In genomic region chr18:5066380-5066977, GRCh38 we compare ENCODE assay signal across 11 cellular contexts.
DNase-seq lines count a peak whose midpoint lies in the region; ATAC-seq, FAIRE-seq and TF ChIP-seq lines count a peak whose summit lies in the region.
"Had no signal": no experiment of that assay in that cellular context is flagged by ENCODE, and none has a peak within 500 bp of the region (broad histone marks: within the 10 kb centered on the region; RNA-seq: fewer than 3 reads in every experiment).

No MANE protein-coding gene starts in this region.

- H3K4me1 Mint-ChIP-seq in endothelial cell (ENCODE audit: unreplicated experiment): no peaks in the 10 kb centered on the region
- H3K4me1 Mint-ChIP-seq in CD8-positive, alpha-beta T cell (ENCODE audit: low read depth): no peaks in the 10 kb centered on the region
- H3K4me1 Mint-ChIP-seq: activated T-helper 17 cell treated with anti-CD3 and anti-CD28 coated beads, Interleukin-2, amount 50 U/mL, for 72 hours had no signal

- CTCF ChIA-PET in CD8-positive, alpha-beta T cell (lab: Charles Lee): interaction anchor here (1.4 to 3.2 kb wide), 2 partner anchors 171 to 960 kb away, joined by 3 to 9 read pairs; no protein-coding TSS in a partner anchor

- H3K9me2 ChIP-seq in MM.1S (replicated peaks; ENCODE audit: insufficient read depth, low read length): no peaks in the 10 kb centered on the region

- TF ChIP-seq POLR2A in GM12891 (IDR thresholded peaks at IDR 0.05; ENCODE audit: low read depth, low read length): no peak

- H3K4me2 ChIP-seq in MM.1S (ENCODE audit: low read depth, low read length): no peak overlapping the region

- no peaks in the 10 kb centered on the region for H3K79me2 ChIP-seq in MM.1S (ENCODE audit: low read length)

- no peaks in the 10 kb centered on the region for H4K20me1 ChIP-seq in MM.1S (ENCODE audit: insufficient read depth, low read length)

- H3K36me3 ChIP-seq in MM.1S (replicated peaks; ENCODE audit: insufficient read depth, low read length): no peaks in the 10 kb centered on the region
- H3K36me3 ChIP-seq in CD8-positive, alpha-beta T cell (ENCODE audit: insufficient read depth, low read length): no peaks in the 10 kb centered on the region

- no peaks in the 10 kb centered on the region for H3K27me3 ChIP-seq in MM.1S (replicated peaks; ENCODE audit: insufficient read depth, low read length)
- no peaks in the 10 kb centered on the region for H3K27me3 ChIP-seq in CD8-positive, alpha-beta T cell (ENCODE audit: insufficient read depth, low read length)

- H3K4me3 ChIP-seq in MM.1S (ENCODE audit: low read length): no peak overlapping the region
- no peak overlapping the region for H3K4me3 ChIP-seq in CD8-positive, alpha-beta T cell (ENCODE audit: low read depth, low read length)
- H3K4me3 ChIP-seq: skin epidermis had no signal

- no peak overlapping the region for H3K9ac ChIP-seq in MM.1S (ENCODE audit: low read length)

- FAIRE-seq in GM12891 (lab: Jason Lieb, UNC): no peak

- H3K27ac Mint-ChIP-seq in endothelial cell (ENCODE audit: unreplicated experiment): no peak overlapping the region
- H3K27ac Mint-ChIP-seq in CD8-positive, alpha-beta T cell: no peak overlapping the region
- H3K27ac Mint-ChIP-seq: activated T-helper 17 cell treated with anti-CD3 and anti-CD28 coated beads, Interleukin-2, amount 50 U/mL, for 72 hours had no signal

- H3K4me1 ChIP-seq in MM.1S (ENCODE audit: low read length): no peaks in the 10 kb centered on the region
- no peaks in the 10 kb centered on the region for H3K4me1 ChIP-seq in CD8-positive, alpha-beta T cell (ENCODE audit: insufficient read depth, low read length)

- DNase-seq in stimulated activated CD4-positive, alpha-beta T cell treated with anti-CD3 and anti-CD28 coated beads, Interleukin-15, amount 100 ng/mL, for 24 hours: peak; percentile 47
- DNase-seq in stimulated activated CD4-positive, alpha-beta T cell treated with anti-CD3 and anti-CD28 coated beads, Interleukin-12 subunit alpha, Interleukin-12 subunit beta, amount 100 ng/mL, for 4 hours: no peak
- no peak for DNase-seq in MM.1S
- DNase-seq in endothelial cell (ENCODE audit: low spot score): peak; percentile 35
- DNase-seq in activated gamma-delta T cell treated with Interleukin-2 at 50 U/mL for 16 hours: no peak
- no peak for DNase-seq in GM12891 (ENCODE audit: insufficient read length, low spot score)
- no peak for DNase-seq in CD8-positive, alpha-beta T cell

- peak; percentile 46 for TF ChIP-seq CTCF in MM.1S (IDR thresholded peaks at IDR 0.05; ENCODE audit: low read length)
- peak; percentile 73 for TF ChIP-seq CTCF in endothelial cell (IDR thresholded peaks at IDR 0.05; ENCODE audit: unreplicated experiment)
- no peak for TF ChIP-seq CTCF in CD8-positive, alpha-beta T cell (IDR thresholded peaks at IDR 0.05)

- no peak overlapping the region for H3K27ac ChIP-seq in MM.1S (ENCODE audit: low read length)
- H3K27ac ChIP-seq in CD8-positive, alpha-beta T cell (ENCODE audit: low read depth, low read length): no peak overlapping the region
- H3K27ac ChIP-seq: skin epidermis had no signal

- H3K9me3 Mint-ChIP-seq in endothelial cell (ENCODE audit: unreplicated experiment): no peaks in the 10 kb centered on the region
- H3K9me3 Mint-ChIP-seq in CD8-positive, alpha-beta T cell: no peaks in the 10 kb centered on the region
- H3K9me3 Mint-ChIP-seq: activated T-helper 17 cell treated with anti-CD3 and anti-CD28 coated beads, Interleukin-2, amount 50 U/mL, for 72 hours had no signal

- no peak overlapping the region for H3K4me3 Mint-ChIP-seq in endothelial cell (ENCODE audit: unreplicated experiment)
- no peak overlapping the region for H3K4me3 Mint-ChIP-seq in CD8-positive, alpha-beta T cell
- H3K4me3 Mint-ChIP-seq: activated T-helper 17 cell treated with anti-CD3 and anti-CD28 coated beads, Interleukin-2, amount 50 U/mL, for 72 hours had no signal

- H3K36me3 Mint-ChIP-seq in endothelial cell (ENCODE audit: low read depth, unreplicated experiment): no peaks in the 10 kb centered on the region
- H3K36me3 Mint-ChIP-seq in CD8-positive, alpha-beta T cell: no peaks in the 10 kb centered on the region

- H3F3A ChIP-seq in MM.1S (ENCODE audit: insufficient read depth, low read length): no peaks in the 10 kb centered on the region

- no peak overlapping the region for H2AFZ ChIP-seq in MM.1S (ENCODE audit: low read length)

- peaks cover 2% of the 10 kb centered on the region for H3K27me3 Mint-ChIP-seq in endothelial cell (ENCODE audit: unreplicated experiment)
- H3K27me3 Mint-ChIP-seq in CD8-positive, alpha-beta T cell (ENCODE audit: low read depth): no peaks in the 10 kb centered on the region

- POLR2A ChIA-PET in CD8-positive, alpha-beta T cell (lab: Charles Lee): no interaction called here

- intact Hi-C loops in CD8-positive, alpha-beta T cell (cut with DNase I, micrococcal nuclease): no loop called here

- H3K9me3 ChIP-seq in MM.1S (replicated peaks; ENCODE audit: insufficient read depth, low read length): no peaks in the 10 kb centered on the region
- H3K9me3 ChIP-seq in CD8-positive, alpha-beta T cell (ENCODE audit: low read length): no peaks in the 10 kb centered on the region

- no peak for ATAC-seq in GM18511 (IDR thresholded peaks at IDR 0.05; ENCODE audit: unreplicated experiment)
- no peak for ATAC-seq in CD8-positive, alpha-beta T cell
- ATAC-seq: activated T-helper 17 cell treated with anti-CD3 and anti-CD28 coated beads, Interleukin-2, amount 50 U/mL, for 72 hours; left colon had no signal

TF ChIP-seq in GM12891, 5 proteins besides CTCF, POLR2A, EP300 and RAD21:
- TF ChIP-seq POU2F2 (IDR thresholded peaks at IDR 0.05; ENCODE audit: low read depth, low read length): no peak
- no peak for TF ChIP-seq PAX5 (IDR thresholded peaks at IDR 0.05; ENCODE audit: insufficient read depth, low read length, severe bottlenecking)
- no peak for TF ChIP-seq SPI1 (IDR thresholded peaks at IDR 0.05; ENCODE audit: low read depth, low read length)
- no peak for TF ChIP-seq POLR2AphosphoS5 (IDR thresholded peaks at IDR 0.05; ENCODE audit: low read depth, low read length)
- TF ChIP-seq TAF1 (IDR thresholded peaks at IDR 0.05; ENCODE audit: low read depth, low read length): no peak

Comparison
In these comparisons a context has a peak if more than half of its experiments do, and no peak if none do; other contexts are left out.
1. DNase-seq: peak in stimulated activated CD4-positive, alpha-beta T cell treated with anti-CD3 and anti-CD28 coated beads, Interleukin-15, amount 100 ng/mL, for 24 hours (single experiment) and endothelial cell (single experiment); none in stimulated activated CD4-positive, alpha-beta T cell treated with anti-CD3 and anti-CD28 coated beads, Interleukin-12 subunit alpha, Interleukin-12 subunit beta, amount 100 ng/mL, for 4 hours (single experiment), MM.1S (single experiment), activated gamma-delta T cell treated with Interleukin-2 at 50 U/mL for 16 hours (single experiment), GM12891 (single experiment) and CD8-positive, alpha-beta T cell (0 of 7).